ENCODE assay signal across 1 cellular context in the genomic region with DNA sequence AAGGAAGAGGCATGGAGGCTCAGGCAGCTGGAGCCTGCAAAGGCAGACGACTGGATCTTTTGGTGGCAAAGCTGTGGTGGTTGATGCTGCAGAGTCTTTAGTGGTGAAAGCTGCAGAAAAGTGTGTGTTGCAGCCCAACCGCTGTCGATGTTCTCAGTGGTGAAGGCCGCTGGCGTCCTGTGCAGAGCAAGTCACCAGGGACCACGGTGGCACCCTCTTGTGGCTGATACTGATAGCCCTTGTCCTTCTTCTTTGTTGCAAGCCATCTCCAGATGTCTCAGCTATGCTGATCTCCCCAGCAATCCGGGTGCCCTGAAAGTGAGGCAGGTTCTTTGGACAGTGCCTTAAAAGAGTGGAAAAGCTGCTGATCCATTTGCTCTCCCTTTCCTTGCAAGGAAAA.
TF ChIP-seq lines count a peak whose summit lies in the region.

No MANE protein-coding gene starts in this region.

TF ChIP-seq in WTC11, 78 proteins besides CTCF, POLR2A, EP300 and RAD21 (continued from another document):
- TF ChIP-seq, protein P1, sequence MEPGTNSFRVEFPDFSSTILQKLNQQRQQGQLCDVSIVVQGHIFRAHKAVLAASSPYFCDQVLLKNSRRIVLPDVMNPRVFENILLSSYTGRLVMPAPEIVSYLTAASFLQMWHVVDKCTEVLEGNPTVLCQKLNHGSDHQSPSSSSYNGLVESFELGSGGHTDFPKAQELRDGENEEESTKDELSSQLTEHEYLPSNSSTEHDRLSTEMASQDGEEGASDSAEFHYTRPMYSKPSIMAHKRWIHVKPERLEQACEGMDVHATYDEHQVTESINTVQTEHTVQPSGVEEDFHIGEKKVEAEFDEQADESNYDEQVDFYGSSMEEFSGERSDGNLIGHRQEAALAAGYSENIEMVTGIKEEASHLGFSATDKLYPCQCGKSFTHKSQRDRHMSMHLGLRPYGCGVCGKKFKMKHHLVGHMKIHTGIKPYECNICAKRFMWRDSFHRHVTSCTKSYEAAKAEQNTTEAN (CRISPR knock-in tag; IDR thresholded peaks at IDR 0.05) = no peak
- TF ChIP-seq, protein P2, sequence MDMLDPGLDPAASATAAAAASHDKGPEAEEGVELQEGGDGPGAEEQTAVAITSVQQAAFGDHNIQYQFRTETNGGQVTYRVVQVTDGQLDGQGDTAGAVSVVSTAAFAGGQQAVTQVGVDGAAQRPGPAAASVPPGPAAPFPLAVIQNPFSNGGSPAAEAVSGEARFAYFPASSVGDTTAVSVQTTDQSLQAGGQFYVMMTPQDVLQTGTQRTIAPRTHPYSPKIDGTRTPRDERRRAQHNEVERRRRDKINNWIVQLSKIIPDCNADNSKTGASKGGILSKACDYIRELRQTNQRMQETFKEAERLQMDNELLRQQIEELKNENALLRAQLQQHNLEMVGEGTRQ (CRISPR knock-in tag; IDR thresholded peaks at IDR 0.05) = no peak
- TF ChIP-seq, protein P3, sequence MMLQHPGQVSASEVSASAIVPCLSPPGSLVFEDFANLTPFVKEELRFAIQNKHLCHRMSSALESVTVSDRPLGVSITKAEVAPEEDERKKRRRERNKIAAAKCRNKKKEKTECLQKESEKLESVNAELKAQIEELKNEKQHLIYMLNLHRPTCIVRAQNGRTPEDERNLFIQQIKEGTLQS (CRISPR knock-in tag; conservative IDR thresholded peaks at IDR 0.05) = no peak
- no peak for TF ChIP-seq TEAD4 (CRISPR knock-in tag; IDR thresholded peaks at IDR 0.05)
- no peak for TF ChIP-seq ELF4 (CRISPR knock-in tag; IDR thresholded peaks at IDR 0.05; ENCODE audit: low read depth)
- TF ChIP-seq, protein P4, sequence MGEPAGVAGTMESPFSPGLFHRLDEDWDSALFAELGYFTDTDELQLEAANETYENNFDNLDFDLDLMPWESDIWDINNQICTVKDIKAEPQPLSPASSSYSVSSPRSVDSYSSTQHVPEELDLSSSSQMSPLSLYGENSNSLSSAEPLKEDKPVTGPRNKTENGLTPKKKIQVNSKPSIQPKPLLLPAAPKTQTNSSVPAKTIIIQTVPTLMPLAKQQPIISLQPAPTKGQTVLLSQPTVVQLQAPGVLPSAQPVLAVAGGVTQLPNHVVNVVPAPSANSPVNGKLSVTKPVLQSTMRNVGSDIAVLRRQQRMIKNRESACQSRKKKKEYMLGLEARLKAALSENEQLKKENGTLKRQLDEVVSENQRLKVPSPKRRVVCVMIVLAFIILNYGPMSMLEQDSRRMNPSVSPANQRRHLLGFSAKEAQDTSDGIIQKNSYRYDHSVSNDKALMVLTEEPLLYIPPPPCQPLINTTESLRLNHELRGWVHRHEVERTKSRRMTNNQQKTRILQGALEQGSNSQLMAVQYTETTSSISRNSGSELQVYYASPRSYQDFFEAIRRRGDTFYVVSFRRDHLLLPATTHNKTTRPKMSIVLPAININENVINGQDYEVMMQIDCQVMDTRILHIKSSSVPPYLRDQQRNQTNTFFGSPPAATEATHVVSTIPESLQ (CRISPR knock-in tag; IDR thresholded peaks at IDR 0.05) = no peak
